Comparison of ENCODE assay signal across 9 cellular contexts in the genomic region with DNA sequence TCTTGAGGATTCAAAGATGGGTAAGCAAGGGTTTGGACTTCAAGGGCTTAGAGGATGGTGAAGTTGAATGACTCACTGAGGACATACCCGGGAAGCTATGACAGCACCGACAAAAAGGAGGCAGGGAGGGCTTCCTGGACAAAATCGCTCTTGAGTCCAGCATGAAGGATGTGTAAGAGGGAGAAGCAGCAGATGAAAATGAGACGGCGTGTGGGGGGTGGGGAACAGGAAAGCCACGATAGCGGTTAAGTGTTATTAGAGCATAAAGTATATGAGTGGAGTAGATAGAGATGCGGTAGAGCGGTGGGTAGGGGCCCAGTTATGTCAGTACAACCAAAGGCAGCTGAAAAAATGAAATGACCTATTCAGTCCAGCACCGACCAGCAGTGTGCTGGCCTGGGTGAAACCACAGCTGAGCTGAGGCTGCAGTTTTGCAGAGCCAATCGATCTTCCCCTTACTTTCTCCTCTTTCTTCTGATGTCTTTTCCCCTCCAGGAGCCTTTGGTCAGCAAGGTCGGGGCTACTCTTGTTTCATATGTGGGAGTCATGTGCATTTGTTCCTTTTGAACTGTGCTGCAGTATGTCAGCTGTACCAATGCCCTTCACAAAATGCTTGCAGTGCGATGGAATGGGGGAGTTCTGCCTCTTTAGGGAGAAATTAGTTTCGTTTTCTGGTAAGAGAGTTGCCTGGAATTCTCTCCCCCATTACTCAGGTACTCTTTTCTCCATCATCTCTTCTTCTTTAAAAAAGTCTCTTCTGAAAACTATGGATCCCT. TPM values are rescaled to one million over a fixed set of nuclear protein-coding genes. Genes with fewer than 3 reads are reported as not detected.
A peak's percentile ranks its signal among the peaks of the same experiment; 100 is the strongest.
DNase-seq lines count a peak whose midpoint lies in the region; ATAC-seq and TF ChIP-seq lines count a peak whose summit lies in the region.
"Had no signal": no experiment of that assay in that cellular context is flagged by ENCODE, and none has a peak within 500 bp of the region (broad histone marks: within the 10 kb centered on the region; RNA-seq: fewer than 3 reads in every experiment).

No MANE protein-coding gene starts in this region.

- WGBS in testis, 2 donors: 36 to 46% methylated on average over 14 of the region's 14 CpGs

- TF ChIP-seq POLR2A in testis (IDR thresholded peaks at IDR 0.05): no peak

- H3K4me1 ChIP-seq in testis: peaks cover 13% of the 10 kb centered on the region

- H3K4me1 Mint-ChIP-seq in activated naive CD4-positive, alpha-beta T cell treated with anti-CD3 and anti-CD28 coated beads, Interleukin-2, amount 50 U/mL, for 24 hours: peaks cover 58% of the 10 kb centered on the region

- H3K36me3 Mint-ChIP-seq in activated naive CD4-positive, alpha-beta T cell treated with anti-CD3 and anti-CD28 coated beads, Interleukin-2, amount 50 U/mL, for 24 hours: peaks cover 10% of the 10 kb centered on the region

- peaks cover 5% of the 10 kb centered on the region for H3K27me3 Mint-ChIP-seq in activated naive CD4-positive, alpha-beta T cell treated with anti-CD3 and anti-CD28 coated beads, Interleukin-2, amount 50 U/mL, for 24 hours

- no peaks in the 10 kb centered on the region for H3K27me3 ChIP-seq in testis
- H3K27me3 ChIP-seq: body of pancreas had no signal

- H3K27ac ChIP-seq in testis: peak overlapping the region in 1 of 2 donors; percentile 32
- H3K27ac ChIP-seq: body of pancreas had no signal

- H3K36me3 ChIP-seq in testis (ENCODE audit: low read depth, missing control alignments): no peaks in the 10 kb centered on the region

- H3K4me3 ChIP-seq in testis: no peak overlapping the region
- H3K4me3 ChIP-seq: body of pancreas had no signal

- H3K4me3 Mint-ChIP-seq in activated naive CD4-positive, alpha-beta T cell treated with anti-CD3 and anti-CD28 coated beads, Interleukin-2, amount 50 U/mL, for 24 hours: peak overlapping the region; percentile 78

- intact Hi-C loops in testis (cut with DNase I; ENCODE audit: low total_unique reads): no loop called here

- ATAC-seq in GM19452 (IDR thresholded peaks at IDR 0.05; ENCODE audit: unreplicated experiment) (no peak), HG02678 (IDR thresholded peaks at IDR 0.05; ENCODE audit: unreplicated experiment) (no peak)
- ATAC-seq: body of pancreas had no signal

- no peak for TF ChIP-seq CTCF in testis (IDR thresholded peaks at IDR 0.05)

- DNase-seq in activated naive CD4-positive, alpha-beta T cell treated with anti-CD3 and anti-CD28 coated beads, Interleukin-2, amount 50 U/mL, for 16 hours: no peak
- DNase-seq in UCSD-AML1 (lab: John Stamatoyannopoulos, UW; ENCODE audit: unreplicated experiment): peak; percentile 64
- DNase-seq in kidney tubule cell (ENCODE audit: low spot score): peak; percentile 46
- DNase-seq in testis: peak; percentile 26
- DNase-seq in NCI-H446 treated with DMSO at 0.1 percent for 48 hours (lab: John Stamatoyannopoulos, UW): no peak
- DNase-seq: body of pancreas had no signal

- no peak overlapping the region for H3K27ac Mint-ChIP-seq in activated naive CD4-positive, alpha-beta T cell treated with anti-CD3 and anti-CD28 coated beads, Interleukin-2, amount 50 U/mL, for 24 hours

- H3K9me3 Mint-ChIP-seq in activated naive CD4-positive, alpha-beta T cell treated with anti-CD3 and anti-CD28 coated beads, Interleukin-2, amount 50 U/mL, for 24 hours: no peaks in the 10 kb centered on the region

- no peaks in the 10 kb centered on the region for H3K9me3 ChIP-seq in testis
- H3K9me3 ChIP-seq: body of pancreas had no signal

RNA-seq across cellular contexts. Expression of a gene that starts 2.0 kb away (rescaled TPM):
- 10 to 100 TPM; 15.4 to 16.6 TPM for total RNA-seq in testis
- 3.8 TPM for polyA plus RNA-seq in testis (ENCODE audit: insufficient read depth, low read depth, low replicate concordance)

Comparison
In these comparisons a context has a peak if more than half of its experiments do, and no peak if none do; other contexts are left out.
1. DNase-seq: peak in UCSD-AML1 (single experiment), kidney tubule cell (single experiment) and testis (single experiment); none in activated naive CD4-positive, alpha-beta T cell treated with anti-CD3 and anti-CD28 coated beads, Interleukin-2, amount 50 U/mL, for 16 hours (single experiment) and NCI-H446 treated with DMSO at 0.1 percent for 48 hours (single experiment).